26 cellular contexts compared by ENCODE assay signal in the genomic region with DNA sequence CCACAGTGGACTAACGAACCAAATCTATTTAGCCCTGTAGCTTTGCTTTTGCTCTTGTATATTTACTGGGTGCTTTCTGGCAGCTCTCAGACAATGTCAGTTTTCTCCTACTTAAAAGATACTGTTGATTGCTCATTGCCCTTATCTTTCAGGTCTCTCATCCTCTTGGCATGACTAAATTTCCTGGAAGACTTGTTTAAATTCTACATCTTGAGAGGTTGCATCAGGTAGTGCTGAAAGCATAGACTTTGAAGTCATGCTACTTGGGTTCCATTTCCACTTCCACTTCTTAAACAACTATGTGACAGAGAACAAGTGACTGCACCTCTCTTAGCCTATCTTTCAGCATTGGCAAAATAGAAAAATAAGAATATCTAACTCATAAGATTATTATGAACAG. TPM values are rescaled to one million over a fixed set of nuclear protein-coding genes. Genes with fewer than 3 reads are reported as not detected.
DNase-seq lines count a peak whose midpoint lies in the region; ATAC-seq, FAIRE-seq and TF ChIP-seq lines count a peak whose summit lies in the region.
"Had no signal": no experiment of that assay in that cellular context is flagged by ENCODE, and none has a peak within 500 bp of the region (broad histone marks: within the 10 kb centered on the region; RNA-seq: fewer than 3 reads in every experiment).

No MANE protein-coding gene starts in this region.

- H3K56ac ChIP-seq in mesendoderm (ENCODE audit: low read length), result no peak overlapping the region

- H3K36me3 ChIP-seq in cardiac muscle cell (no peaks in the 10 kb centered on the region), right atrium auricular region (no peaks in the 10 kb centered on the region), K562 (ENCODE audit: control insufficient read depth, insufficient read depth, low read length) (no peaks in the 10 kb centered on the region), mesendoderm (ENCODE audit: control insufficient read depth, insufficient read depth, low read length) (no peaks in the 10 kb centered on the region), OCI-LY7 (ENCODE audit: insufficient read depth, low read length) (no peaks in the 10 kb centered on the region)
- H3K36me3 ChIP-seq: HAP-1 had no signal

- no peak overlapping the region for H3K4me3 ChIP-seq in cardiac muscle cell
- H3K4me3 ChIP-seq in right atrium auricular region, result no peak overlapping the region
- no peak overlapping the region for H3K4me3 ChIP-seq in K562
- no peak overlapping the region for H3K4me3 ChIP-seq in mesendoderm (ENCODE audit: low read length)
- H3K4me3 ChIP-seq in OCI-LY7 (ENCODE audit: low read depth, low read length, poor library complexity, severe bottlenecking), result no peak overlapping the region
- H3K4me3 ChIP-seq: GM12878, GM23338, HAP-1 had no signal

- H2BK5ac ChIP-seq in mesendoderm (ENCODE audit: low read length), result no peak overlapping the region

- ATAC-seq in K562 (no peak), GM21717 (IDR thresholded peaks at IDR 0.05; ENCODE audit: unreplicated experiment) (no peak)
- ATAC-seq: GM12878, GM23338, PC-3 had no signal

- DNase-seq in cardiac muscle cell (ENCODE audit: low read depth in 1 of 2, low spot score in 1 of 2), result peak; percentile 8 to 38
- no peak for DNase-seq in right atrium auricular region (ENCODE audit: low spot score)
- peak; percentile 85 for DNase-seq in OCI-M1 (lab: John Stamatoyannopoulos, UW)
- DNase-seq in K562 (ENCODE audit: extremely low read depth in 1 of 4, low spot score in 3 of 4), result no peak
- DNase-seq in mesendoderm, result peak; percentile 29
- no peak for DNase-seq in NCI-H1694 treated with DMSO at 0.1 percent for 48 hours (lab: John Stamatoyannopoulos, UW)
- DNase-seq in OCI-LY7 (ENCODE audit: low spot score), result no peak
- DNase-seq: DND-41, MV-4-11, NCI-H1105 treated with DMSO at 0.1 percent for 48 hours, NCI-H1694, NCI-H2081 treated with DMSO at 0.1 percent for 48 hours, NCI-H2171 treated with DMSO at 0.1 percent for 48 hours, NCI-H446, NCI-H526, PC-3, Right ventricle myocardium superior had no signal

- no peak overlapping the region for H3K4ac ChIP-seq in mesendoderm (ENCODE audit: low read depth, low read length)

- no peaks in the 10 kb centered on the region for H3K79me2 ChIP-seq in K562 (ENCODE audit: control insufficient read depth, insufficient read depth, low read length)
- H3K79me2 ChIP-seq in mesendoderm (ENCODE audit: control insufficient read depth, insufficient read depth, low read length), result no peaks in the 10 kb centered on the region
- H3K79me2 ChIP-seq in OCI-LY7 (ENCODE audit: insufficient read depth, low read depth, low read length), result no peaks in the 10 kb centered on the region

- 0% methylated on average over 1 of the region's 1 CpG for WGBS in K562 (ENCODE audit: insufficient coverage, low coverage, missing lambda C conversion rate)
- no CpG with 5 or more reads among the region's 1 CpG for WGBS in mesendoderm (ENCODE audit: extremely low coverage, insufficient coverage, low lambda C conversion rate)

- TF ChIP-seq CTCF in cardiac muscle cell (IDR thresholded peaks at IDR 0.05; ENCODE audit: low read depth, low read length), result no peak
- no peak for TF ChIP-seq CTCF in right atrium auricular region (IDR thresholded peaks at IDR 0.05)
- TF ChIP-seq CTCF in K562 (IDR thresholded peaks at IDR 0.05 in 2 of 3, conservative IDR thresholded peaks at IDR 0.05 in 1 of 3; ENCODE audit: insufficient read depth in 2 of 3, low read depth in 1 of 3, low read length in 3 of 3), result no peak
- TF ChIP-seq CTCF in OCI-LY7 (conservative IDR thresholded peaks at IDR 0.05; ENCODE audit: low read length), result no peak

- H3K18ac ChIP-seq in mesendoderm (ENCODE audit: low read length), result no peak overlapping the region

- H3K27ac ChIP-seq in cardiac muscle cell (no peak overlapping the region), right atrium auricular region (no peak overlapping the region), K562 (ENCODE audit: extremely low read depth, low read depth, low read length) (no peak overlapping the region), mesendoderm (ENCODE audit: low read depth, low read length) (no peak overlapping the region), OCI-LY7 (ENCODE audit: low read depth, low read length, poor library complexity, severe bottlenecking) (no peak overlapping the region)

- H4K20me1 ChIP-seq in K562 (replicated peaks; ENCODE audit: control insufficient read depth, insufficient read depth, low read length) (no peaks in the 10 kb centered on the region), OCI-LY7 (ENCODE audit: insufficient read depth, low read length) (no peaks in the 10 kb centered on the region)

- TF ChIP-seq RAD21 in K562 (CRISPR knock-in tag; conservative IDR thresholded peaks at IDR 0.05 in 1 of 2, IDR thresholded peaks at IDR 0.05 in 1 of 2), result no peak

- H3K79me1 ChIP-seq in mesendoderm (ENCODE audit: low read length), result no peaks in the 10 kb centered on the region

- no peak for TF ChIP-seq EP300 in K562 (IDR thresholded peaks at IDR 0.05; ENCODE audit: low read length)

- no peaks in the 10 kb centered on the region for H3K9me3 ChIP-seq in cardiac muscle cell (ENCODE audit: low read depth)
- H3K9me3 ChIP-seq in right atrium auricular region, result no peaks in the 10 kb centered on the region
- no peaks in the 10 kb centered on the region for H3K9me3 ChIP-seq in K562 (replicated peaks; ENCODE audit: control insufficient read depth, insufficient read depth, low read depth, low read length)
- no peaks in the 10 kb centered on the region for H3K9me3 ChIP-seq in OCI-LY7 (ENCODE audit: low read length)
- H3K9me3 ChIP-seq: HAP-1 had no signal

- CTCF ChIA-PET in K562 (lab: Yijun Ruan, JAX; ENCODE audit: low intra/inter-chr PET ratio), result no interaction called here
- CTCF ChIA-PET in OCI-LY7 (lab: Charles Lee; ENCODE audit: unreplicated experiment), result no interaction called here

- no peak for FAIRE-seq in K562 (lab: Jason Lieb, UNC)
- FAIRE-seq: GM12878, HTR-8/SVneo had no signal

- no peaks in the 10 kb centered on the region for H3K9me2 ChIP-seq in OCI-LY7 (ENCODE audit: insufficient read depth, low read length)

- no peak overlapping the region for H2BK120ac ChIP-seq in mesendoderm (ENCODE audit: low read depth, low read length)

- peaks cover 18% of the 10 kb centered on the region for H3K4me1 ChIP-seq in cardiac muscle cell (ENCODE audit: low read depth)
- H3K4me1 ChIP-seq in right atrium auricular region, result no peaks in the 10 kb centered on the region
- no peaks in the 10 kb centered on the region for H3K4me1 ChIP-seq in K562 (replicated peaks in 1 of 2; ENCODE audit: control insufficient read depth in 2 of 2, insufficient read depth in 2 of 2, low read length in 2 of 2)
- no peaks in the 10 kb centered on the region for H3K4me1 ChIP-seq in mesendoderm (ENCODE audit: control insufficient read depth, low read depth, low read length)
- H3K4me1 ChIP-seq in OCI-LY7 (ENCODE audit: insufficient read depth, low read length, poor library complexity, severe bottlenecking), result no peaks in the 10 kb centered on the region

- no peak overlapping the region for H2AFZ ChIP-seq in K562 (ENCODE audit: low read depth, low read length)
- H2AFZ ChIP-seq in OCI-LY7 (ENCODE audit: low read length), result no peak overlapping the region
- H2AFZ ChIP-seq: GM23338 had no signal

- no peak overlapping the region for H2BK15ac ChIP-seq in mesendoderm (replicated peaks; ENCODE audit: low read depth)

- H2AK5ac ChIP-seq in mesendoderm (ENCODE audit: low read length), result no peak overlapping the region

- H4K8ac ChIP-seq in mesendoderm (ENCODE audit: low read depth, low read length), result no peak overlapping the region

- H3K9ac ChIP-seq in K562 (ENCODE audit: insufficient read depth in 1 of 2, low read depth in 2 of 2, low read length in 2 of 2) (no peak overlapping the region), mesendoderm (ENCODE audit: low read length) (no peak overlapping the region)

- H4K5ac ChIP-seq in mesendoderm (ENCODE audit: low read length), result no peak overlapping the region

- no TSS peak for BruUV-seq in K562 (replicated peaks; lab: Mats Ljungman, UMichigan)
- BruUV-seq in OCI-LY7 (replicated peaks; lab: Mats Ljungman, UMichigan), result no TSS peak

- POLR2A ChIA-PET in K562 (lab: Yijun Ruan, JAX) (no interaction called here), OCI-LY7 (lab: Charles Lee) (no interaction called here)

- TF ChIP-seq POLR2A in K562 (conservative IDR thresholded peaks at IDR 0.05), result no peak

- no peaks in the 10 kb centered on the region for H3K9me1 ChIP-seq in K562 (ENCODE audit: control insufficient read depth, insufficient read depth, low read length)

- intact Hi-C loops in K562 (cut with micrococcal nuclease), result no loop called here
- intact Hi-C loops in OCI-LY7 (cut with micrococcal nuclease; ENCODE audit: unreplicated experiment), result no loop called here

- no peak overlapping the region for H3K23ac ChIP-seq in mesendoderm (ENCODE audit: low read length)

- in situ Hi-C loops in K562 (cut with MboI), result no loop called here

- no peaks in the 10 kb centered on the region for H3K27me3 ChIP-seq in cardiac muscle cell
- no peaks in the 10 kb centered on the region for H3K27me3 ChIP-seq in right atrium auricular region
- H3K27me3 ChIP-seq in K562 (ENCODE audit: control insufficient read depth in 2 of 2, insufficient read depth in 2 of 2, low read length in 2 of 2), result no peaks in the 10 kb centered on the region
- H3K27me3 ChIP-seq in mesendoderm (ENCODE audit: insufficient read depth, low read length, poor library complexity), result no peaks in the 10 kb centered on the region

- H3K4me2 ChIP-seq in K562 (ENCODE audit: insufficient read depth, low read length) (no peak overlapping the region), mesendoderm (ENCODE audit: low read length) (no peak overlapping the region), OCI-LY7 (ENCODE audit: low read length) (no peak overlapping the region)
- H3K4me2 ChIP-seq: GM23338 had no signal

RNA-seq across cellular contexts. Expression of a gene that starts 8.4 kb away (rescaled TPM):
- total RNA-seq in cardiac muscle cell, result 0.57 and 2.6 TPM in 2 replicates
- 1.4 and 2.5 TPM in 2 replicates for polyA plus RNA-seq in cardiac muscle cell
- total RNA-seq in right atrium auricular region, result not detected
- total RNA-seq in K562 (2011; cell fraction: chromatin; rRNA removed; ENCODE audit: low replicate concordance), result not detected in 2 replicates
- total RNA-seq in K562 (2011; cell fraction: nucleolus; rRNA removed), result not detected in 2 replicates
- total RNA-seq in K562 (2011; cell fraction: nucleoplasm; rRNA removed), result not detected in 2 replicates
- 0.09 and 1.1 TPM in 2 replicates for total RNA-seq in K562 (2014; rRNA removed)
- 0.11 TPM in 1 of 2 replicates, not detected in the other for total RNA-seq in K562 (2014; rRNA removed; fragmentation: Illumina TruSeq; extraction: Trizol)
- total RNA-seq in K562 (2015; rRNA removed; fragmentation: Illumina TruSeq; extraction: Trizol), result 0.08 and 0.22 TPM in 2 replicates
- total RNA-seq in K562 (2021), result 0.40 and 0.47 TPM in 2 replicates
- polyA plus RNA-seq in K562 (2011; rRNA removed), result not detected in 2 replicates
- polyA plus RNA-seq in K562 (2011; cell fraction: cytosol; rRNA removed), result not detected in 2 replicates
- not detected in 2 replicates for polyA plus RNA-seq in K562 (2011; cell fraction: nucleus; rRNA removed)
- polyA plus RNA-seq in K562 (2012), result 0.29 and 4.2 TPM in 2 replicates
- polyA plus RNA-seq in K562 (2014; fragmentation: Illumina TruSeq; extraction: Trizol), result 0.08 and 0.13 TPM in 2 replicates
- under 1 TPM; 0.31 to 0.65 TPM for polyA plus RNA-seq in K562 (2014; fragmentation: Nextera tagmentation; extraction: Ambion mirVana)
- 0.07 TPM in 1 of 2 replicates, not detected in the other for polyA plus RNA-seq in K562 (2014; rRNA removed)
- not detected in 2 replicates for polyA minus RNA-seq in K562 (2011; rRNA and poly(A)+ RNA removed)
- not detected in 2 replicates for polyA minus RNA-seq in K562 (2011; cell fraction: cytosol; rRNA and poly(A)+ RNA removed)
- not detected in 2 replicates for polyA minus RNA-seq in K562 (2011; cell fraction: nucleus; rRNA and poly(A)+ RNA removed)
- polyA plus RNA-seq in mesendoderm (2013, experiment 1 of 2), result 0.08 TPM
- polyA plus RNA-seq in mesendoderm (2013, experiment 2 of 2), result 0.06 TPM
- total RNA-seq in OCI-LY7 (2014; rRNA removed; shearing (Covaris generic)), result not detected in 2 replicates
- not detected in 2 replicates for total RNA-seq in OCI-LY7 (2022)
- total RNA-seq: CD4-positive, CD25-positive, alpha-beta regulatory T cell; PC-3; Right ventricle myocardium superior had no signal
- polyA plus RNA-seq: BJ; CD4-positive, CD25-positive, alpha-beta regulatory T cell; GM23338 had no signal

RNA-seq across cellular contexts. Expression of a gene that starts 41.8 kb away (rescaled TPM):
- total RNA-seq in cardiac muscle cell, result 2.6 and 4.8 TPM in 2 replicates
- polyA plus RNA-seq in cardiac muscle cell, result 5.6 and 6.5 TPM in 2 replicates
- 10 to 100 TPM; 11.4 to 14.9 TPM for total RNA-seq in right atrium auricular region
- not detected in 2 replicates for total RNA-seq in K562 (2011; cell fraction: chromatin; rRNA removed; ENCODE audit: low replicate concordance)
- total RNA-seq in K562 (2011; cell fraction: nucleolus; rRNA removed), result not detected in 2 replicates
- not detected in 2 replicates for total RNA-seq in K562 (2011; cell fraction: nucleoplasm; rRNA removed)
- total RNA-seq in K562 (2014; rRNA removed), result 0.04 TPM in 1 of 2 replicates, not detected in the other
- total RNA-seq in K562 (2014; rRNA removed; fragmentation: Illumina TruSeq; extraction: Trizol), result 0.04 TPM in 1 of 2 replicates, not detected in the other
- 0.07 TPM in 1 of 2 replicates, not detected in the other for total RNA-seq in K562 (2015; rRNA removed; fragmentation: Illumina TruSeq; extraction: Trizol)
- 0.04 TPM in 1 of 2 replicates, not detected in the other for total RNA-seq in K562 (2021)
- 0.03 TPM in 1 of 2 replicates, not detected in the other for polyA plus RNA-seq in K562 (2011; rRNA removed)
- not detected in 2 replicates for polyA plus RNA-seq in K562 (2011; cell fraction: cytosol; rRNA removed)
- polyA plus RNA-seq in K562 (2011; cell fraction: nucleus; rRNA removed), result not detected in 2 replicates
- polyA plus RNA-seq in K562 (2012), result 0.03 and 0.28 TPM in 2 replicates
- not detected in 2 replicates for polyA plus RNA-seq in K562 (2014; fragmentation: Illumina TruSeq; extraction: Trizol)
- not detected for polyA plus RNA-seq in K562 (2014; fragmentation: Nextera tagmentation; extraction: Ambion mirVana)
- polyA plus RNA-seq in K562 (2014; rRNA removed), result not detected in 2 replicates
- not detected in 2 replicates for polyA minus RNA-seq in K562 (2011; rRNA and poly(A)+ RNA removed)
- polyA minus RNA-seq in K562 (2011; cell fraction: cytosol; rRNA and poly(A)+ RNA removed), result not detected in 2 replicates
- polyA minus RNA-seq in K562 (2011; cell fraction: nucleus; rRNA and poly(A)+ RNA removed), result not detected in 2 replicates
- 1.5 TPM for polyA plus RNA-seq in mesendoderm (2013, experiment 1 of 2)
- polyA plus RNA-seq in mesendoderm (2013, experiment 2 of 2), result 1.4 TPM
- 0.05 and 0.92 TPM in 2 replicates for total RNA-seq in OCI-LY7 (2014; rRNA removed; shearing (Covaris generic))
- 1.8 and 2.0 TPM in 2 replicates for total RNA-seq in OCI-LY7 (2022)

RNA-seq across cellular contexts. Expression of a gene that starts 45.8 kb away (rescaled TPM):
- total RNA-seq in cardiac muscle cell (not detected in 2 replicates), right atrium auricular region (not detected), K562 (2014; rRNA removed) (not detected in 2 replicates), K562 (2014; rRNA removed; fragmentation: Illumina TruSeq; extraction: Trizol) (not detected in 2 replicates), K562 (2015; rRNA removed; fragmentation: Illumina TruSeq; extraction: Trizol) (not detected in 2 replicates), K562 (2021) (not detected in 2 replicates), OCI-LY7 (2022) (not detected in 2 replicates)
- polyA plus RNA-seq in cardiac muscle cell (not detected in 2 replicates), K562 (2011; rRNA removed) (not detected in 2 replicates), K562 (2014; fragmentation: Illumina TruSeq; extraction: Trizol) (not detected in 2 replicates), K562 (2014; fragmentation: Nextera tagmentation; extraction: Ambion mirVana) (not detected), K562 (2014; rRNA removed) (not detected in 2 replicates)
- not detected in 2 replicates for total RNA-seq in K562 (2011; cell fraction: chromatin; rRNA removed; ENCODE audit: low replicate concordance)
- not detected in 2 replicates for total RNA-seq in K562 (2011; cell fraction: nucleolus; rRNA removed)
- total RNA-seq in K562 (2011; cell fraction: nucleoplasm; rRNA removed), result not detected in 2 replicates
- polyA plus RNA-seq in K562 (2011; cell fraction: cytosol; rRNA removed), result not detected in 2 replicates
- not detected in 2 replicates for polyA plus RNA-seq in K562 (2011; cell fraction: nucleus; rRNA removed)
- polyA plus RNA-seq in K562 (2012), result not detected in 2 replicates
- not detected in 2 replicates for polyA minus RNA-seq in K562 (2011; rRNA and poly(A)+ RNA removed)
- polyA minus RNA-seq in K562 (2011; cell fraction: cytosol; rRNA and poly(A)+ RNA removed), result not detected in 2 replicates
- not detected in 2 replicates for polyA minus RNA-seq in K562 (2011; cell fraction: nucleus; rRNA and poly(A)+ RNA removed)
- polyA plus RNA-seq in mesendoderm (2013, experiment 1 of 2), result not detected
- not detected for polyA plus RNA-seq in mesendoderm (2013, experiment 2 of 2)
- total RNA-seq in OCI-LY7 (2014; rRNA removed; shearing (Covaris generic)), result not detected in 2 replicates
- total RNA-seq: CD4-positive, CD25-positive, alpha-beta regulatory T cell; GM12878; GM23338; PC-3; Right ventricle myocardium superior; RPMI7951; SK-MEL-5 had no signal
- polyA plus RNA-seq: BJ; CD4-positive, CD25-positive, alpha-beta regulatory T cell; GM12878; GM23338 had no signal

Comparison
In these comparisons a context has a peak if more than half of its experiments do, and no peak if none do; other contexts are left out.
1. DNase-seq: peak in cardiac muscle cell (2 of 2), OCI-M1 (single experiment) and mesendoderm (single experiment); none in right atrium auricular region (single experiment), K562 (0 of 4), NCI-H1694 treated with DMSO at 0.1 percent for 48 hours (single experiment) and OCI-LY7 (single experiment).